In genomic region chr6:136090929-136091328, GRCh38 we compare ENCODE assay signal across 18 cellular contexts.
DNase-seq lines count a peak whose midpoint lies in the region; ATAC-seq, FAIRE-seq and TF ChIP-seq lines count a peak whose summit lies in the region.
"Had no signal": no experiment of that assay in that cellular context is flagged by ENCODE, and none has a peak within 500 bp of the region (broad histone marks: within the 10 kb centered on the region; RNA-seq: fewer than 3 reads in every experiment).

No MANE protein-coding gene starts in this region.

- no peak overlapping the region for H3K4me3 ChIP-seq in left ventricle myocardium inferior
- no peak overlapping the region for H3K4me3 ChIP-seq in HEK293 (ENCODE audit: low read depth, low read length)
- H3K4me3 ChIP-seq in osteoblast (ENCODE audit: insufficient read depth, low read length), result no peak overlapping the region
- no peak overlapping the region for H3K4me3 ChIP-seq in breast epithelium
- H3K4me3 ChIP-seq: SK-N-MC had no signal

- H3K27me3 ChIP-seq in left ventricle myocardium inferior (ENCODE audit: low read depth) (no peaks in the 10 kb centered on the region), osteoblast (ENCODE audit: insufficient read depth, low read length) (no peaks in the 10 kb centered on the region), breast epithelium (no peaks in the 10 kb centered on the region)

- H3K36me3 ChIP-seq in left ventricle myocardium inferior (no peaks in the 10 kb centered on the region), HEK293 (ENCODE audit: control insufficient read depth in 2 of 2, insufficient read depth in 1 of 2, low read length in 2 of 2) (no peaks in the 10 kb centered on the region), osteoblast (ENCODE audit: insufficient read depth, low read length) (peaks cover 4% of the 10 kb centered on the region), breast epithelium (no peaks in the 10 kb centered on the region)

- CTCF ChIA-PET in HEK293 (lab: Yijun Ruan, JAX), result no interaction called here

- peaks cover 14% of the 10 kb centered on the region for H3K9me3 ChIP-seq in left ventricle myocardium inferior (replicated peaks)
- H3K9me3 ChIP-seq in HEK293 (ENCODE audit: control insufficient read depth, insufficient read depth, low read depth, low read length), result no peaks in the 10 kb centered on the region
- H3K9me3 ChIP-seq in osteoblast (ENCODE audit: low read depth, low read length), result no peaks in the 10 kb centered on the region
- H3K9me3 ChIP-seq in breast epithelium, result no peaks in the 10 kb centered on the region

- peak; percentile 29 for FAIRE-seq in endometrium (lab: Jason Lieb, UNC)

- no peaks in the 10 kb centered on the region for H4K20me1 ChIP-seq in osteoblast (ENCODE audit: insufficient read depth, low read length)

- H3K4me1 ChIP-seq in left ventricle myocardium inferior (peaks cover 60% of the 10 kb centered on the region), HEK293 (ENCODE audit: control insufficient read depth, insufficient read depth, low read length) (peaks cover 5% of the 10 kb centered on the region; the same call in 1 of the 2 replicates), osteoblast (ENCODE audit: insufficient read depth, low read length) (peaks cover 42% of the 10 kb centered on the region), breast epithelium (no peaks in the 10 kb centered on the region)

- ATAC-seq in left cardiac atrium (no peak), HG03565 (IDR thresholded peaks at IDR 0.05; ENCODE audit: unreplicated experiment) (no peak)

- POLR2A ChIA-PET in HEK293 (lab: Yijun Ruan, JAX), result no interaction called here

- intact Hi-C loops in left ventricle myocardium inferior (cut with micrococcal nuclease), result no loop called here
- intact Hi-C loops in left cardiac atrium (cut with DNase I), result no loop called here
- intact Hi-C loops in breast epithelium (cut with DNase I; ENCODE audit: low total_unique reads), result no loop called here

- DNase-seq in left ventricle myocardium inferior (no peak), left cardiac atrium (no peak), osteoblast (ENCODE audit: insufficient read length, low spot score, missing footprints) (no peak), hypothalamus (lab: John Stamatoyannopoulos, UW) (no peak), breast epithelium (ENCODE audit: low spot score in 2 of 2) (no peak)
- DNase-seq: COR-L47, DMS153, GOT3, KG1, NCI-H1048, NCI-H146, NCI-H2081, NCI-H510A, NCI-H774 had no signal

- peaks cover 80% of the 10 kb centered on the region for H3K79me2 ChIP-seq in osteoblast (ENCODE audit: insufficient read depth, low read length)

- peak overlapping the region; percentile 56 for H3K27ac ChIP-seq in left ventricle myocardium inferior (replicated peaks)
- no peak overlapping the region for H3K27ac ChIP-seq in HEK293 (ENCODE audit: extremely low read depth, low read depth, low read length)
- H3K27ac ChIP-seq in osteoblast (ENCODE audit: low read depth, low read length), result peak overlapping the region; percentile 13
- no peak overlapping the region for H3K27ac ChIP-seq in breast epithelium
- H3K27ac ChIP-seq: SK-N-MC had no signal

- no peak overlapping the region for H3K4me2 ChIP-seq in osteoblast (ENCODE audit: insufficient read depth, low read length)

- no peak for TF ChIP-seq CTCF in left ventricle myocardium inferior (IDR thresholded peaks at IDR 0.05; ENCODE audit: borderline replicate concordance)
- TF ChIP-seq CTCF in HEK293 (tag by site-specific recombination; IDR thresholded peaks at IDR 0.05), result no peak
- no peak for TF ChIP-seq CTCF in osteoblast (IDR thresholded peaks at IDR 0.05; ENCODE audit: extremely low read depth, low read depth, low read length)
- TF ChIP-seq CTCF in breast epithelium (IDR thresholded peaks at IDR 0.05), result no peak

- H2AFZ ChIP-seq in osteoblast (ENCODE audit: low read length), result no peak overlapping the region

- no peak for TF ChIP-seq POLR2A in breast epithelium (IDR thresholded peaks at IDR 0.05)

TF ChIP-seq in HEK293, 187 proteins besides CTCF, POLR2A, EP300 and RAD21:
- TF ChIP-seq PRDM2 (tag by site-specific recombination; IDR thresholded peaks at IDR 0.05; ENCODE audit: borderline replicate concordance) (no peak), ZNF654 (tag by site-specific recombination; IDR thresholded peaks at IDR 0.05; ENCODE audit: low read depth) (0 out of 2 replicates have a peak, but pooled peaks have one; percentile 4)

Comparison
In these comparisons a context has a peak if more than half of its experiments do, and no peak if none do; other contexts are left out.
1. H3K27ac ChIP-seq: peak in left ventricle myocardium inferior (single experiment) and osteoblast (single experiment); none in HEK293 (single experiment) and breast epithelium (0 of 2).